In genomic region chr5:164597293-164597900, GRCh38 we compare ENCODE assay signal across 9 cellular contexts.
DNase-seq lines count a peak whose midpoint lies in the region; ATAC-seq, FAIRE-seq and TF ChIP-seq lines count a peak whose summit lies in the region.
"Had no signal": no experiment of that assay in that cellular context is flagged by ENCODE, and none has a peak within 500 bp of the region (broad histone marks: within the 10 kb centered on the region; RNA-seq: fewer than 3 reads in every experiment).

No MANE protein-coding gene starts in this region.

- TF ChIP-seq EP300 in GM12878 (IDR thresholded peaks at IDR 0.05; ENCODE audit: borderline replicate concordance in 1 of 2, control insufficient read depth in 1 of 2, low read depth in 2 of 2, low read length in 2 of 2) = no peak

- H3K9me3 Mint-ChIP-seq in Calu3 (ENCODE audit: low read depth, unreplicated experiment) = peaks cover 7% of the 10 kb centered on the region

- CTCF ChIA-PET in Calu3 (lab: Charles Lee) = no interaction called here
- CTCF ChIA-PET in GM12878 (lab: Yijun Ruan, JAX) = interaction anchor here (0.6 to 1.0 kb wide), 4 partner anchors 15 to 987 kb away, joined by 3 to 5 read pairs (median 4); no protein-coding TSS in a partner anchor

- RAD21 ChIA-PET in GM12878 (lab: Charles Lee; ENCODE audit: unreplicated experiment) = no interaction called here

- intact Hi-C loops in Calu3 (cut with micrococcal nuclease; ENCODE audit: unreplicated experiment) = no loop called here
- intact Hi-C loops in GM12878 (cut with micrococcal nuclease; ENCODE audit: unreplicated experiment) = loop anchor here (5.0 kb wide), 1 partner anchor 610 kb away; no protein-coding TSS in a partner anchor

- no peaks in the 10 kb centered on the region for H3K4me1 ChIP-seq in GM12878 (ENCODE audit: control insufficient read depth, insufficient read depth, low read length)

- H3K27me3 Mint-ChIP-seq in Calu3 (ENCODE audit: unreplicated experiment) = no peaks in the 10 kb centered on the region
- H3K27me3 Mint-ChIP-seq: activated naive CD4-positive, alpha-beta T cell treated with anti-CD3 and anti-CD28 coated beads, Interleukin-2, amount 50 U/mL, for 24 hours had no signal

- no peak overlapping the region for H3K27ac ChIP-seq in GM12878 (ENCODE audit: control insufficient read depth, insufficient read depth)

- H3K4me2 ChIP-seq in GM12878 (ENCODE audit: control insufficient read depth, insufficient read depth) = no peak overlapping the region

- no peak overlapping the region for H3K4me3 ChIP-seq in GM12878

- no peaks in the 10 kb centered on the region for H3K4me1 Mint-ChIP-seq in Calu3 (ENCODE audit: low read depth, unreplicated experiment)
- H3K4me1 Mint-ChIP-seq: activated naive CD4-positive, alpha-beta T cell treated with anti-CD3 and anti-CD28 coated beads, Interleukin-2, amount 50 U/mL, for 24 hours had no signal

- H2AFZ ChIP-seq in GM12878 (ENCODE audit: control insufficient read depth, low read depth, low read length) = no peak overlapping the region

- POLR2A ChIA-PET in GM12878 (lab: Charles Lee) = no interaction called here

- no peaks in the 10 kb centered on the region for H3K27me3 ChIP-seq in GM12878 (replicated peaks in 1 of 2; ENCODE audit: control insufficient read depth in 2 of 2, insufficient read depth in 2 of 2, low read length in 1 of 2)

- no peaks in the 10 kb centered on the region for H3K36me3 Mint-ChIP-seq in Calu3 (ENCODE audit: insufficient read depth, unreplicated experiment)
- H3K36me3 Mint-ChIP-seq: activated naive CD4-positive, alpha-beta T cell treated with anti-CD3 and anti-CD28 coated beads, Interleukin-2, amount 50 U/mL, for 24 hours had no signal

- TF ChIP-seq CTCF in Calu3 (IDR thresholded peaks at IDR 0.05; ENCODE audit: unreplicated experiment) (no peak), GM12878 (IDR thresholded peaks at IDR 0.05 in 2 of 3, conservative IDR thresholded peaks at IDR 0.05 in 1 of 3; ENCODE audit: control insufficient read depth in 2 of 3, extremely low read depth in 1 of 3, insufficient read depth in 1 of 3, low read depth in 3 of 3, low read length in 3 of 3) (peak; percentile 47 to 54 (median 48))

- DNase-seq in Calu3 (peak; percentile 16), GM12878 (ENCODE audit: low read depth, low spot score) (no peak), dermis blood vessel endothelial cell (no peak), mucosa of gallbladder (ENCODE audit: low spot score) (no peak), HuH-7.5 (ENCODE audit: low spot score) (no peak)
- DNase-seq in activated CD8-positive, alpha-beta memory T cell treated with anti-CD3 and anti-CD28 coated beads for 24 hours = no peak

- 17% methylated on average over 5 of the region's 5 CpGs for WGBS in GM12878 (ENCODE audit: insufficient coverage, insufficient replicate concordance, low lambda C conversion rate, missing lambda C conversion rate)

- SMC1A ChIA-PET in GM12878 (lab: Charles Lee; ENCODE audit: uncharacterized antibody, unreplicated experiment) = interaction anchor here (0.8 to 1.6 kb wide), 6 partner anchors 7 to 75 kb away, joined by 3 to 5 read pairs (median 4); no protein-coding TSS in a partner anchor

- in situ Hi-C loops in GM12878 (cut with MboI) = no loop called here

- H3K79me2 ChIP-seq in GM12878 (ENCODE audit: control insufficient read depth, insufficient read depth, low read length) = no peaks in the 10 kb centered on the region

- no peaks in the 10 kb centered on the region for H3K9me3 ChIP-seq in GM12878 (replicated peaks; ENCODE audit: control insufficient read depth, insufficient read depth, low read length)

- no peak for FAIRE-seq in GM12878 (lab: Jason Lieb, UNC)

- H3K27ac Mint-ChIP-seq in Calu3 (ENCODE audit: unreplicated experiment) = no peak overlapping the region
- H3K27ac Mint-ChIP-seq: activated naive CD4-positive, alpha-beta T cell treated with anti-CD3 and anti-CD28 coated beads, Interleukin-2, amount 50 U/mL, for 24 hours had no signal

- TF ChIP-seq POLR2A in GM12878 (IDR thresholded peaks at IDR 0.05; ENCODE audit: low read depth, low read length) = no peak

- no TSS peak for BruUV-seq in Calu3 (replicated peaks; lab: Mats Ljungman, UMichigan)
- BruUV-seq in GM12878 (replicated peaks; lab: Mats Ljungman, UMichigan) = no TSS peak

- ATAC-seq in GM19463 (IDR thresholded peaks at IDR 0.05; ENCODE audit: unreplicated experiment) (peak; percentile 87), HG03432 (IDR thresholded peaks at IDR 0.05; ENCODE audit: unreplicated experiment) (peak; percentile 85), GM12878 (peak; percentile 95)

- H3K36me3 ChIP-seq in GM12878 (ENCODE audit: control insufficient read depth in 2 of 2, insufficient read depth in 2 of 2, low read length in 1 of 2) = no peaks in the 10 kb centered on the region

- H3K9ac ChIP-seq in GM12878 (ENCODE audit: control insufficient read depth, insufficient read depth, low read length) = no peak overlapping the region

- no peak overlapping the region for H3K4me3 Mint-ChIP-seq in Calu3 (ENCODE audit: low read depth, unreplicated experiment)
- H3K4me3 Mint-ChIP-seq: activated naive CD4-positive, alpha-beta T cell treated with anti-CD3 and anti-CD28 coated beads, Interleukin-2, amount 50 U/mL, for 24 hours had no signal

- no peaks in the 10 kb centered on the region for H4K20me1 ChIP-seq in GM12878 (ENCODE audit: control insufficient read depth, insufficient read depth)

- TF ChIP-seq RAD21 in GM12878 (IDR thresholded peaks at IDR 0.05; ENCODE audit: insufficient read depth, low read depth, low read length) = peak; percentile 43

TF ChIP-seq in GM12878, 131 proteins besides CTCF, POLR2A, EP300 and RAD21:
- TF ChIP-seq SMC3 (IDR thresholded peaks at IDR 0.05; ENCODE audit: borderline replicate concordance, low read length) (peak; percentile 16; the same call in 1 of the 2 replicates), NFXL1 (IDR thresholded peaks at IDR 0.05; ENCODE audit: borderline replicate concordance) (no peak)
